ENCODE assay signal across 1 cellular context in genomic region chr3:12345584-12346494, GRCh38.
TF ChIP-seq lines count a peak whose summit lies in the region.

No MANE protein-coding gene starts in this region.

TF ChIP-seq in HCT116, 20 proteins besides CTCF, POLR2A, EP300 and RAD21 (continued from another document):
- 0 out of 2 replicates have a peak, but pooled peaks have one; percentile 20 for TF ChIP-seq MAX (IDR thresholded peaks at IDR 0.05)
- TF ChIP-seq JUND (IDR thresholded peaks at IDR 0.05), result peak; percentile 24; the same call in 1 of the 2 replicates
- no peak for TF ChIP-seq ZBTB33 (IDR thresholded peaks at IDR 0.05; ENCODE audit: extremely low read depth, insufficient replicate concordance, low read length)
- 0 out of 2 replicates have a peak, but pooled peaks have one; percentile 12 for TF ChIP-seq SP1 (IDR thresholded peaks at IDR 0.05; ENCODE audit: low read depth)
- no peak for TF ChIP-seq SIN3A (IDR thresholded peaks at IDR 0.05; ENCODE audit: low read depth)
